Comparison of ENCODE assay signal across 16 cellular contexts in genomic region chr3:27630892-27631291, GRCh38.
DNase-seq lines count a peak whose midpoint lies in the region; ATAC-seq lines count a peak whose summit lies in the region.
"Had no signal": no experiment of that assay in that cellular context is flagged by ENCODE, and none has a peak within 500 bp of the region (broad histone marks: within the 10 kb centered on the region; RNA-seq: fewer than 3 reads in every experiment).

No MANE protein-coding gene starts in this region.

- no peaks in the 10 kb centered on the region for H3K9me3 Mint-ChIP-seq in activated T-cell treated with anti-CD3 and anti-CD28 coated beads, Interleukin-2, amount 50 U/mL, for 4 hours
- H3K9me3 Mint-ChIP-seq in stimulated activated effector memory CD8-positive, alpha-beta T cell treated with anti-CD3 and anti-CD28 coated beads, Interleukin-12 subunit alpha, Interleukin-12 subunit beta, amount 100 ng/mL, for 72 hours = no peaks in the 10 kb centered on the region
- H3K9me3 Mint-ChIP-seq: nephron had no signal

- peaks cover 50% of the 10 kb centered on the region for H3K4me1 Mint-ChIP-seq in activated T-cell treated with anti-CD3 and anti-CD28 coated beads, Interleukin-2, amount 50 U/mL, for 4 hours (ENCODE audit: low read depth)
- peaks cover 45% of the 10 kb centered on the region for H3K4me1 Mint-ChIP-seq in stimulated activated effector memory CD8-positive, alpha-beta T cell treated with anti-CD3 and anti-CD28 coated beads, Interleukin-12 subunit alpha, Interleukin-12 subunit beta, amount 100 ng/mL, for 72 hours

- H3K27ac Mint-ChIP-seq in stimulated activated effector memory CD8-positive, alpha-beta T cell treated with anti-CD3 and anti-CD28 coated beads, Interleukin-12 subunit alpha, Interleukin-12 subunit beta, amount 100 ng/mL, for 72 hours = peak overlapping the region; percentile 68
- H3K27ac Mint-ChIP-seq: nephron had no signal

- DNase-seq in activated T-cell treated with anti-CD3 and anti-CD28 coated beads, Interleukin-2, amount 50 U/mL, for 4 hours = no peak
- DNase-seq in activated T-cell treated with anti-CD3 and anti-CD28 coated beads, Interleukin-2, amount 50 U/mL, for 48 hours = no peak
- DNase-seq in amniotic epithelial cell (ENCODE audit: low read depth) (peak; percentile 40), NCI-H1694 (lab: John Stamatoyannopoulos, UW) (no peak), NCI-H82 treated with DMSO at 0.1 percent for 48 hours (lab: John Stamatoyannopoulos, UW; ENCODE audit: unreplicated experiment) (no peak)
- DNase-seq in stimulated activated effector memory CD8-positive, alpha-beta T cell treated with anti-CD3 and anti-CD28 coated beads, Interleukin-12 subunit alpha, Interleukin-12 subunit beta, amount 100 ng/mL, for 72 hours (ENCODE audit: low spot score in 2 of 2) = no peak
- DNase-seq: activated CD4-positive, alpha-beta T cell treated with anti-CD3 and anti-CD28 coated beads for 48 hours; AML-193; islet precursor cell; NCI-H2227 treated with DMSO at 0.1 percent for 48 hours; Right ventricle myocardium superior; spleen; stimulated activated CD8-positive, alpha-beta memory T cell treated with anti-CD3 and anti-CD28 coated beads, Interleukin-4, amount 100 ng/mL, for 48 hours had no signal

- peak; percentile 39 to 47 for ATAC-seq in activated T-cell treated with anti-CD3 and anti-CD28 coated beads, Interleukin-2, amount 50 U/mL, for 4 hours
- ATAC-seq in HG03095 (IDR thresholded peaks at IDR 0.05; ENCODE audit: unreplicated experiment) (peak; percentile 37), GM21528 (IDR thresholded peaks at IDR 0.05; ENCODE audit: low FRiP score, unreplicated experiment) (no peak)
- peak; percentile 75 for ATAC-seq in stimulated activated effector memory CD8-positive, alpha-beta T cell treated with anti-CD3 and anti-CD28 coated beads, Interleukin-12 subunit alpha, Interleukin-12 subunit beta, amount 100 ng/mL, for 72 hours

- no peak overlapping the region for H3K4me3 Mint-ChIP-seq in activated T-cell treated with anti-CD3 and anti-CD28 coated beads, Interleukin-2, amount 50 U/mL, for 4 hours
- peak overlapping the region; percentile 38 for H3K4me3 Mint-ChIP-seq in stimulated activated effector memory CD8-positive, alpha-beta T cell treated with anti-CD3 and anti-CD28 coated beads, Interleukin-12 subunit alpha, Interleukin-12 subunit beta, amount 100 ng/mL, for 72 hours

- no peaks in the 10 kb centered on the region for H3K27me3 Mint-ChIP-seq in activated T-cell treated with anti-CD3 and anti-CD28 coated beads, Interleukin-2, amount 50 U/mL, for 4 hours (ENCODE audit: low read depth)

- H3K36me3 Mint-ChIP-seq in activated T-cell treated with anti-CD3 and anti-CD28 coated beads, Interleukin-2, amount 50 U/mL, for 4 hours (ENCODE audit: insufficient read depth) = no peaks in the 10 kb centered on the region
- no peaks in the 10 kb centered on the region for H3K36me3 Mint-ChIP-seq in stimulated activated effector memory CD8-positive, alpha-beta T cell treated with anti-CD3 and anti-CD28 coated beads, Interleukin-12 subunit alpha, Interleukin-12 subunit beta, amount 100 ng/mL, for 72 hours
